ENCODE assay signal across 1 cellular context in the genomic region with DNA sequence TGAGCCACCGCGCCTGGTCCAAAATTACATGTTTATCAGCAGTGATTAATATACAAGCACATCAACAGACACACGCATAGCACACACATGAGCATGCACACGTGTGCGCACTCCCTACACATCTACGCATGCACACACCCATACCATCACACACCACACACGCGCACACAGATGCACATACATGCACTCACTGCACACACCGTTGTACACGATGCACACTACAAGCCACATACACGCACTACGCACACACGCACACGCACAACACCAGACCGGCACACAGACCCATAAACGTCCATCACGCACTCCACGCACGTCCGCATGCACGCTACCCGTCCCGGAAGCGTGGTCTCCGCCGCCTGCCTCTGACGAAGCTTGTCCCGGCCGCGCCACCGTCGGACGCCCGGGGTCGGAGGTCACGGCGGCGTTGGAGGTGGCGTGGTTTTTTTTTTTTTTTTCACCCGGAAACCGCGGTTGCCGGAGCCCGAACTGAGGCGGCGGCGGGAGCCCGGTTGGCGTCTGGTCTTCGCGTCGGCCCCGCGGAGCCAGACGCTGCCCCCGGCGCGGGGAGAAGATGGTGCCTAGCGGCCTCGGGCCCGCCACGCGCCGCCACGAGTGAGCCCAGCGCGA.
A peak's percentile ranks its signal among the peaks of the same experiment; 100 is the strongest.
TF ChIP-seq lines count a peak whose summit lies in the region.

A gene with protein sequence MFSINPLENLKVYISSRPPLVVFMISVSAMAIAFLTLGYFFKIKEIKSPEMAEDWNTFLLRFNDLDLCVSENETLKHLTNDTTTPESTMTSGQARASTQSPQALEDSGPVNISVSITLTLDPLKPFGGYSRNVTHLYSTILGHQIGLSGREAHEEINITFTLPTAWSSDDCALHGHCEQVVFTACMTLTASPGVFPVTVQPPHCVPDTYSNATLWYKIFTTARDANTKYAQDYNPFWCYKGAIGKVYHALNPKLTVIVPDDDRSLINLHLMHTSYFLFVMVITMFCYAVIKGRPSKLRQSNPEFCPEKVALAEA (plus strand): TSS at position 457 of the 627 bp plus-strand sequence. CDS start 20,641 bp downstream, outside the sequence.

TF ChIP-seq in K562, 482 proteins besides CTCF, POLR2A, EP300 and RAD21 (continued from another document and continues in another):
- TF ChIP-seq, protein P1, sequence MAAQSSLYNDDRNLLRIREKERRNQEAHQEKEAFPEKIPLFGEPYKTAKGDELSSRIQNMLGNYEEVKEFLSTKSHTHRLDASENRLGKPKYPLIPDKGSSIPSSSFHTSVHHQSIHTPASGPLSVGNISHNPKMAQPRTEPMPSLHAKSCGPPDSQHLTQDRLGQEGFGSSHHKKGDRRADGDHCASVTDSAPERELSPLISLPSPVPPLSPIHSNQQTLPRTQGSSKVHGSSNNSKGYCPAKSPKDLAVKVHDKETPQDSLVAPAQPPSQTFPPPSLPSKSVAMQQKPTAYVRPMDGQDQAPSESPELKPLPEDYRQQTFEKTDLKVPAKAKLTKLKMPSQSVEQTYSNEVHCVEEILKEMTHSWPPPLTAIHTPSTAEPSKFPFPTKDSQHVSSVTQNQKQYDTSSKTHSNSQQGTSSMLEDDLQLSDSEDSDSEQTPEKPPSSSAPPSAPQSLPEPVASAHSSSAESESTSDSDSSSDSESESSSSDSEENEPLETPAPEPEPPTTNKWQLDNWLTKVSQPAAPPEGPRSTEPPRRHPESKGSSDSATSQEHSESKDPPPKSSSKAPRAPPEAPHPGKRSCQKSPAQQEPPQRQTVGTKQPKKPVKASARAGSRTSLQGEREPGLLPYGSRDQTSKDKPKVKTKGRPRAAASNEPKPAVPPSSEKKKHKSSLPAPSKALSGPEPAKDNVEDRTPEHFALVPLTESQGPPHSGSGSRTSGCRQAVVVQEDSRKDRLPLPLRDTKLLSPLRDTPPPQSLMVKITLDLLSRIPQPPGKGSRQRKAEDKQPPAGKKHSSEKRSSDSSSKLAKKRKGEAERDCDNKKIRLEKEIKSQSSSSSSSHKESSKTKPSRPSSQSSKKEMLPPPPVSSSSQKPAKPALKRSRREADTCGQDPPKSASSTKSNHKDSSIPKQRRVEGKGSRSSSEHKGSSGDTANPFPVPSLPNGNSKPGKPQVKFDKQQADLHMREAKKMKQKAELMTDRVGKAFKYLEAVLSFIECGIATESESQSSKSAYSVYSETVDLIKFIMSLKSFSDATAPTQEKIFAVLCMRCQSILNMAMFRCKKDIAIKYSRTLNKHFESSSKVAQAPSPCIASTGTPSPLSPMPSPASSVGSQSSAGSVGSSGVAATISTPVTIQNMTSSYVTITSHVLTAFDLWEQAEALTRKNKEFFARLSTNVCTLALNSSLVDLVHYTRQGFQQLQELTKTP (IDR thresholded peaks at IDR 0.05; ENCODE audit: low read depth in 1 of 2, partially characterized antibody in 2 of 2) = peak; percentile 58 to 97
- no peak for TF ChIP-seq ZNF253 (CRISPR knock-in tag; conservative IDR thresholded peaks at IDR 0.05)
- TF ChIP-seq, protein P2, sequence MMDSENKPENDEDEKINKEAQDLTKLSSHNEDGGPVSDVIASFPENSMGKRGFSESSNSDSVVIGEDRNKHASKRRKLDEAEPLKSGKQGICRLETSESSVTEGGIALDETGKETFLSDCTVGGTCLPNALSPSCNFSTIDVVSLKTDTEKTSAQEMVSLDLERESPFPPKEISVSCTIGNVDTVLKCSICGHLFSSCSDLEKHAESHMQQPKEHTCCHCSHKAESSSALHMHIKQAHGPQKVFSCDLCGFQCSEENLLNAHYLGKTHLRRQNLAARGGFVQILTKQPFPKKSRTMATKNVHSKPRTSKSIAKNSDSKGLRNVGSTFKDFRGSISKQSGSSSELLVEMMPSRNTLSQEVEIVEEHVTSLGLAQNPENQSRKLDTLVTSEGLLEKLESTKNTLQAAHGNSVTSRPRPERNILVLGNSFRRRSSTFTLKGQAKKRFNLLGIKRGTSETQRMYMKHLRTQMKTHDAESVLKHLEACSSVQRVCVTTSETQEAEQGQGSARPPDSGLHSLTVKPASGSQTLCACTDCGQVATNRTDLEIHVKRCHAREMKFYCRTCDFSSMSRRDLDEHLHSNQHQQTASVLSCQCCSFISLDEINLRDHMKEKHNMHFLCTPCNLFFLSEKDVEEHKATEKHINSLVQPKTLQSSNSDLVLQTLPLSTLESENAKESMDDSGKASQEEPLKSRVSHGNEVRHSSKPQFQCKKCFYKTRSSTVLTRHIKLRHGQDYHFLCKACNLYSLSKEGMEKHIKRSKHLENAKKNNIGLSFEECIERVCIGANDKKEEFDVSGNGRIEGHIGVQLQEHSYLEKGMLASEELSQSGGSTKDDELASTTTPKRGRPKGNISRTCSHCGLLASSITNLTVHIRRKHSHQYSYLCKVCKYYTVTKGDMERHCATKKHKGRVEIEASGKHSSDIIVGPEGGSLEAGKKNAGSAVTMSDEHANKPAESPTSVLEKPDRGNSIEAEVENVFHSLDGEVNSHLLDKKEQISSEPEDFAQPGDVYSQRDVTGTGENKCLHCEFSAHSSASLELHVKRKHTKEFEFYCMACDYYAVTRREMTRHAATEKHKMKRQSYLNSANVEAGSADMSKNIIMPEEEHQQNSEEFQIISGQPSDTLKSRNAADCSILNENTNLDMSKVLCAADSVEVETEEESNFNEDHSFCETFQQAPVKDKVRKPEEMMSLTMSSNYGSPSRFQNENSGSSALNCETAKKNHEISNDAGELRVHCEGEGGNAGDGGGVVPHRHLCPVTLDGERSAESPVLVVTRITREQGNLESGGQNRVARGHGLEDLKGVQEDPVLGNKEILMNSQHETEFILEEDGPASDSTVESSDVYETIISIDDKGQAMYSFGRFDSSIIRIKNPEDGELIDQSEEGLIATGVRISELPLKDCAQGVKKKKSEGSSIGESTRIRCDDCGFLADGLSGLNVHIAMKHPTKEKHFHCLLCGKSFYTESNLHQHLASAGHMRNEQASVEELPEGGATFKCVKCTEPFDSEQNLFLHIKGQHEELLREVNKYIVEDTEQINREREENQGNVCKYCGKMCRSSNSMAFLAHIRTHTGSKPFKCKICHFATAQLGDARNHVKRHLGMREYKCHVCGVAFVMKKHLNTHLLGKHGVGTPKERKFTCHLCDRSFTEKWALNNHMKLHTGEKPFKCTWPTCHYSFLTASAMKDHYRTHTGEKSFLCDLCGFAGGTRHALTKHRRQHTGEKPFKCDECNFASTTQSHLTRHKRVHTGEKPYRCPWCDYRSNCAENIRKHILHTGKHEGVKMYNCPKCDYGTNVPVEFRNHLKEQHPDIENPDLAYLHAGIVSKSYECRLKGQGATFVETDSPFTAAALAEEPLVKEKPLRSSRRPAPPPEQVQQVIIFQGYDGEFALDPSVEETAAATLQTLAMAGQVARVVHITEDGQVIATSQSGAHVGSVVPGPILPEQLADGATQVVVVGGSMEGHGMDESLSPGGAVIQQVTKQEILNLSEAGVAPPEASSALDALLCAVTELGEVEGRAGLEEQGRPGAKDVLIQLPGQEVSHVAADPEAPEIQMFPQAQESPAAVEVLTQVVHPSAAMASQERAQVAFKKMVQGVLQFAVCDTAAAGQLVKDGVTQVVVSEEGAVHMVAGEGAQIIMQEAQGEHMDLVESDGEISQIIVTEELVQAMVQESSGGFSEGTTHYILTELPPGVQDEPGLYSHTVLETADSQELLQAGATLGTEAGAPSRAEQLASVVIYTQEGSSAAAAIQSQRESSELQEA (IDR thresholded peaks at IDR 0.05; ENCODE audit: low read depth) = peak; percentile 100
- no peak for TF ChIP-seq ZNF3 (CRISPR knock-in tag; IDR thresholded peaks at IDR 0.05)
- no peak for TF ChIP-seq SMARCC2 (IDR thresholded peaks at IDR 0.05; ENCODE audit: low read depth)
- TF ChIP-seq YY1 (IDR thresholded peaks at IDR 0.05; ENCODE audit: borderline replicate concordance in 1 of 3, control insufficient read depth in 1 of 3, extremely low read depth in 1 of 3, insufficient read depth in 3 of 3, insufficient read length in 1 of 3, insufficient replicate concordance in 2 of 3, low read depth in 1 of 3, low read length in 2 of 3) = peak; percentile 15 to 66 (median 57)
- TF ChIP-seq ESRRA (IDR thresholded peaks at IDR 0.05; ENCODE audit: borderline replicate concordance, low read depth) = peak; percentile 83
- TF ChIP-seq NFE2L1 (tag; IDR thresholded peaks at IDR 0.05; ENCODE audit: borderline replicate concordance, low read depth) = no peak
- no peak for TF ChIP-seq SMC3 (conservative IDR thresholded peaks at IDR 0.05; ENCODE audit: insufficient read depth, low read depth, low read length)
- TF ChIP-seq ZNF408 (CRISPR knock-in tag; IDR thresholded peaks at IDR 0.05; ENCODE audit: low read depth) = no peak
- TF ChIP-seq, protein P3, sequence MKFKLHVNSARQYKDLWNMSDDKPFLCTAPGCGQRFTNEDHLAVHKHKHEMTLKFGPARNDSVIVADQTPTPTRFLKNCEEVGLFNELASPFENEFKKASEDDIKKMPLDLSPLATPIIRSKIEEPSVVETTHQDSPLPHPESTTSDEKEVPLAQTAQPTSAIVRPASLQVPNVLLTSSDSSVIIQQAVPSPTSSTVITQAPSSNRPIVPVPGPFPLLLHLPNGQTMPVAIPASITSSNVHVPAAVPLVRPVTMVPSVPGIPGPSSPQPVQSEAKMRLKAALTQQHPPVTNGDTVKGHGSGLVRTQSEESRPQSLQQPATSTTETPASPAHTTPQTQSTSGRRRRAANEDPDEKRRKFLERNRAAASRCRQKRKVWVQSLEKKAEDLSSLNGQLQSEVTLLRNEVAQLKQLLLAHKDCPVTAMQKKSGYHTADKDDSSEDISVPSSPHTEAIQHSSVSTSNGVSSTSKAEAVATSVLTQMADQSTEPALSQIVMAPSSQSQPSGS (CRISPR knock-in tag; IDR thresholded peaks at IDR 0.05) = no peak
- no peak for TF ChIP-seq CEBPB (tag; IDR thresholded peaks at IDR 0.05)
- no peak for TF ChIP-seq ZNF668 (CRISPR knock-in tag; IDR thresholded peaks at IDR 0.05)
- TF ChIP-seq, protein P4, sequence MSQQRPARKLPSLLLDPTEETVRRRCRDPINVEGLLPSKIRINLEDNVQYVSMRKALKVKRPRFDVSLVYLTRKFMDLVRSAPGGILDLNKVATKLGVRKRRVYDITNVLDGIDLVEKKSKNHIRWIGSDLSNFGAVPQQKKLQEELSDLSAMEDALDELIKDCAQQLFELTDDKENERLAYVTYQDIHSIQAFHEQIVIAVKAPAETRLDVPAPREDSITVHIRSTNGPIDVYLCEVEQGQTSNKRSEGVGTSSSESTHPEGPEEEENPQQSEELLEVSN (IDR thresholded peaks at IDR 0.05; ENCODE audit: borderline replicate concordance in 1 of 2, extremely low read depth in 1 of 2, insufficient read depth in 1 of 2, insufficient read length in 1 of 2, low read depth in 1 of 2, low read length in 1 of 2, poor library complexity in 1 of 2, severe bottlenecking in 1 of 2) = peak; percentile 86 to 91
- TF ChIP-seq POLR2B (IDR thresholded peaks at IDR 0.05; ENCODE audit: low read depth, partially characterized antibody) = peak; percentile 94
- peak; percentile 85 for TF ChIP-seq GTF2E2 (tag; IDR thresholded peaks at IDR 0.05)
- TF ChIP-seq PHB (CRISPR knock-in tag; IDR thresholded peaks at IDR 0.05) = peak; percentile 24; the same call in 1 of the 2 replicates
- TF ChIP-seq U2AF1 (optimal IDR thresholded peaks at IDR 0.05; ENCODE audit: low read depth, low read length) = peak; percentile 93
- TF ChIP-seq, protein P5, sequence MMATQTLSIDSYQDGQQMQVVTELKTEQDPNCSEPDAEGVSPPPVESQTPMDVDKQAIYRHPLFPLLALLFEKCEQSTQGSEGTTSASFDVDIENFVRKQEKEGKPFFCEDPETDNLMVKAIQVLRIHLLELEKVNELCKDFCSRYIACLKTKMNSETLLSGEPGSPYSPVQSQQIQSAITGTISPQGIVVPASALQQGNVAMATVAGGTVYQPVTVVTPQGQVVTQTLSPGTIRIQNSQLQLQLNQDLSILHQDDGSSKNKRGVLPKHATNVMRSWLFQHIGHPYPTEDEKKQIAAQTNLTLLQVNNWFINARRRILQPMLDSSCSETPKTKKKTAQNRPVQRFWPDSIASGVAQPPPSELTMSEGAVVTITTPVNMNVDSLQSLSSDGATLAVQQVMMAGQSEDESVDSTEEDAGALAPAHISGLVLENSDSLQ (IDR thresholded peaks at IDR 0.05) = peak; percentile 87
- TF ChIP-seq LEF1 (IDR thresholded peaks at IDR 0.05) = peak; percentile 83
- TF ChIP-seq NUFIP1 (IDR thresholded peaks at IDR 0.05; ENCODE audit: partially characterized antibody) = peak; percentile 88
- TF ChIP-seq SREBF1 (IDR thresholded peaks at IDR 0.05; ENCODE audit: borderline replicate concordance, low read depth, low read length) = peak; percentile 78; the same call in 1 of the 2 replicates
- peak; percentile 61 for TF ChIP-seq TBP (optimal IDR thresholded peaks at IDR 0.05; ENCODE audit: low read depth, low read length)
- peak; percentile 90 for TF ChIP-seq NCOA6 (IDR thresholded peaks at IDR 0.05)
- TF ChIP-seq ELF1 (tag; IDR thresholded peaks at IDR 0.05) = peak; percentile 99
- no peak; the same call in 1 of the 2 replicates for TF ChIP-seq ZZZ3 (IDR thresholded peaks at IDR 0.05)
- TF ChIP-seq RBM25 (IDR thresholded peaks at IDR 0.05; ENCODE audit: low read depth, low read length, severe bottlenecking) = no peak
- TF ChIP-seq TAF15 (IDR thresholded peaks at IDR 0.05; ENCODE audit: low read depth, low read length) = no peak
- TF ChIP-seq, protein P6, sequence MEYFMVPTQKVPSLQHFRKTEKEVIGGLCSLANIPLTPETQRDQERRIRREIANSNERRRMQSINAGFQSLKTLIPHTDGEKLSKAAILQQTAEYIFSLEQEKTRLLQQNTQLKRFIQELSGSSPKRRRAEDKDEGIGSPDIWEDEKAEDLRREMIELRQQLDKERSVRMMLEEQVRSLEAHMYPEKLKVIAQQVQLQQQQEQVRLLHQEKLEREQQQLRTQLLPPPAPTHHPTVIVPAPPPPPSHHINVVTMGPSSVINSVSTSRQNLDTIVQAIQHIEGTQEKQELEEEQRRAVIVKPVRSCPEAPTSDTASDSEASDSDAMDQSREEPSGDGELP (CRISPR knock-in tag; IDR thresholded peaks at IDR 0.05; ENCODE audit: borderline replicate concordance) = peak; percentile 88
- no peak for TF ChIP-seq BDP1 (IDR thresholded peaks at IDR 0.05; ENCODE audit: insufficient read depth, insufficient read length)
- no peak for TF ChIP-seq ERF (CRISPR knock-in tag; IDR thresholded peaks at IDR 0.05)
- TF ChIP-seq, protein P7, sequence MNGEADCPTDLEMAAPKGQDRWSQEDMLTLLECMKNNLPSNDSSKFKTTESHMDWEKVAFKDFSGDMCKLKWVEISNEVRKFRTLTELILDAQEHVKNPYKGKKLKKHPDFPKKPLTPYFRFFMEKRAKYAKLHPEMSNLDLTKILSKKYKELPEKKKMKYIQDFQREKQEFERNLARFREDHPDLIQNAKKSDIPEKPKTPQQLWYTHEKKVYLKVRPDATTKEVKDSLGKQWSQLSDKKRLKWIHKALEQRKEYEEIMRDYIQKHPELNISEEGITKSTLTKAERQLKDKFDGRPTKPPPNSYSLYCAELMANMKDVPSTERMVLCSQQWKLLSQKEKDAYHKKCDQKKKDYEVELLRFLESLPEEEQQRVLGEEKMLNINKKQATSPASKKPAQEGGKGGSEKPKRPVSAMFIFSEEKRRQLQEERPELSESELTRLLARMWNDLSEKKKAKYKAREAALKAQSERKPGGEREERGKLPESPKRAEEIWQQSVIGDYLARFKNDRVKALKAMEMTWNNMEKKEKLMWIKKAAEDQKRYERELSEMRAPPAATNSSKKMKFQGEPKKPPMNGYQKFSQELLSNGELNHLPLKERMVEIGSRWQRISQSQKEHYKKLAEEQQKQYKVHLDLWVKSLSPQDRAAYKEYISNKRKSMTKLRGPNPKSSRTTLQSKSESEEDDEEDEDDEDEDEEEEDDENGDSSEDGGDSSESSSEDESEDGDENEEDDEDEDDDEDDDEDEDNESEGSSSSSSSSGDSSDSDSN (IDR thresholded peaks at IDR 0.05; ENCODE audit: borderline replicate concordance in 1 of 2, low read depth in 2 of 2, low read length in 2 of 2) = no peak
- TF ChIP-seq ZNF707 (CRISPR knock-in tag; conservative IDR thresholded peaks at IDR 0.05) = no peak
- TF ChIP-seq BHLHE40 (IDR thresholded peaks at IDR 0.05; ENCODE audit: low read length) = peak; percentile 89
- TF ChIP-seq TCFL5 (CRISPR knock-in tag; conservative IDR thresholded peaks at IDR 0.05) = no peak
- 0 out of 2 replicates have a peak, but pooled peaks have one; percentile 54 for TF ChIP-seq ZNF766 (CRISPR knock-in tag; conservative IDR thresholded peaks at IDR 0.05)
- no peak for TF ChIP-seq NFYB (IDR thresholded peaks at IDR 0.05; ENCODE audit: extremely low read depth, insufficient read length)
